ENCODE assay signal across 29 cellular contexts in the genomic region with DNA sequence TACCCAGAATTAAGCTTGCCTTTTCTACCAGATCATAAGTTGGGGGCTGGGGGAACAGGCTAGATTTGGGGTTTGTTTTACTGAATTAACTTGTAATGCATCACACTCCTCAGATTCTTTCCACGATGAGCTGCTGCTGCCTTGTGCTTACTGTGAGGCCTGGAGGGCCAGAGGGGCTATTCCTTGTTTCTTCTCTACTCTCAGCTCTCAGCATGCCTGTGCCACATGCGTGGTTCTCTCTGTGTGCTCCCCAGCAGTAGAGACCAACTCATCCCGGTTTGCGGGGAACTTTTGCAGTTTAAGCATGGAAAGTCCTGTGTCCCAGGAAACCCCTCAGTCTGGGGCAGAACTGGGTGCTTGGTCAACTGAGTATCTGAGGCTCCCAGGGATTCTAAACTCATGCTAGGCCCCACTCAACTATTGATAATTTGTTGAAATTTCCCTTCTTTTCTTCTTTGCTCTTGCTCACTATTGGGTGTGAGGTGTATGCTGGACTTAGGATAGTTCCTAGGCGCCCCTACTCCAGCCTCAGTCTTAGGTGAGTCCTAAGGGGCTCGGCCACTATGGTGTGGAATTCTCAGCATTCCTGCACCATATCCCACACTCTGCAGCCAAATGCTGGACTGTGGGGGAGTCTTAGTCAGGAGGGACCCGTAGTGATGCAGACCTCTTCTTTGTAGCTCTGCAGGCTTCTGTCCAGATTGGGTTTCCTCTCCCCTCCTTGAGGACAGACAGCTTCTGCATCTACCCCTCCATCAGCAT.
"Had no signal": no experiment of that assay in that cellular context is flagged by ENCODE, and none has a peak within 500 bp of the region (broad histone marks: within the 10 kb centered on the region; RNA-seq: fewer than 3 reads in every experiment).

No MANE protein-coding gene starts in this region.

- H3K4me3 ChIP-seq: coronary artery, dorsolateral prefrontal cortex, gastrocnemius medialis had no signal

- H3K9me3 ChIP-seq: gastrocnemius medialis had no signal

- H3K4me1 Mint-ChIP-seq: activated CD4-positive, alpha-beta memory T cell treated with anti-CD3 and anti-CD28 coated beads, Interleukin-2, amount 10 ng/mL, durations not matched to agents 7 days and 5 days; activated CD4-positive, alpha-beta T cell treated with anti-CD3 and anti-CD28 coated beads, Interleukin-2, amount 10 ng/mL, durations not matched to agents 7 days and 5 days; activated T-helper 17 cell treated with anti-CD3 and anti-CD28 coated beads, Interleukin-2, amount 50 U/mL, for 72 hours; central memory CD8-positive, alpha-beta T cell; endodermal cell had no signal

- H3K36me3 ChIP-seq: brain microvascular endothelial cell, gastrocnemius medialis had no signal

- H3K4me3 Mint-ChIP-seq: activated CD4-positive, alpha-beta memory T cell treated with anti-CD3 and anti-CD28 coated beads, Interleukin-2, amount 10 ng/mL, durations not matched to agents 7 days and 5 days; activated CD4-positive, alpha-beta T cell treated with anti-CD3 and anti-CD28 coated beads, Interleukin-2, amount 10 ng/mL, durations not matched to agents 7 days and 5 days; activated naive CD8-positive, alpha-beta T cell; activated T-cell treated with anti-CD3 and anti-CD28 coated beads, Interleukin-2, amount 50 U/mL, for 24 hours; activated T-cell treated with anti-CD3 and anti-CD28 coated beads, Interleukin-2, amount 50 U/mL, for 72 hours; activated T-helper 17 cell treated with anti-CD3 and anti-CD28 coated beads, Interleukin-2, amount 50 U/mL, for 72 hours; central memory CD8-positive, alpha-beta T cell; dendritic cell treated with granulocyte-macrophage colony-stimulating factor and Interleukin-4, amounts not matched to agents 40 ng/mL and 50 ng/mL, for 4 days; endodermal cell had no signal

- H3K9me3 Mint-ChIP-seq: activated CD4-positive, alpha-beta memory T cell treated with anti-CD3 and anti-CD28 coated beads, Interleukin-2, amount 10 ng/mL, durations not matched to agents 7 days and 5 days; activated CD4-positive, alpha-beta T cell treated with anti-CD3 and anti-CD28 coated beads, Interleukin-2, amount 10 ng/mL, durations not matched to agents 7 days and 5 days; activated T-cell treated with anti-CD3 and anti-CD28 coated beads, Interleukin-2, amount 50 U/mL, for 24 hours; activated T-cell treated with anti-CD3 and anti-CD28 coated beads, Interleukin-2, amount 50 U/mL, for 72 hours; activated T-helper 17 cell treated with anti-CD3 and anti-CD28 coated beads, Interleukin-2, amount 50 U/mL, for 72 hours; central memory CD8-positive, alpha-beta T cell; dendritic cell treated with granulocyte-macrophage colony-stimulating factor and Interleukin-4, amounts not matched to agents 40 ng/mL and 50 ng/mL, for 4 days had no signal

- DNase-seq: activated CD4-positive, alpha-beta memory T cell treated with anti-CD3 and anti-CD28 coated beads, Interleukin-2, amount 10 ng/mL, durations not matched to agents 7 days and 5 days; activated CD4-positive, alpha-beta T cell treated with anti-CD3 and anti-CD28 coated beads for 1 hour; activated CD4-positive, alpha-beta T cell treated with anti-CD3 and anti-CD28 coated beads for 4 hours; activated CD4-positive, alpha-beta T cell treated with anti-CD3 and anti-CD28 coated beads, Interleukin-2, amount 10 ng/mL, durations not matched to agents 7 days and 5 days; activated CD4-positive, alpha-beta T cell treated with anti-CD3 and anti-CD28 coated beads, Interleukin-2, amount 50 U/mL, for 4 hours; activated CD8-positive, alpha-beta memory T cell treated with anti-CD3 and anti-CD28 coated beads, Interleukin-2, amount 50 U/mL, for 48 hours; activated effector memory CD4-positive, alpha-beta T cell treated with Interleukin-2 at 50 U/mL for 16 hours; activated gamma-delta T cell treated with Interleukin-2 at 50 U/mL for 16 hours; activated naive CD4-positive, alpha-beta T cell treated with anti-CD3 and anti-CD28 coated beads, Interleukin-2, amount 50 U/mL, for 16 hours; activated naive CD4-positive, alpha-beta T cell treated with Interleukin-2 at 50 U/mL for 16 hours; activated T-cell treated with anti-CD3 and anti-CD28 coated beads for 4 hours; activated T-cell treated with anti-CD3 and anti-CD28 coated beads, Interleukin-2, amount 50 U/mL, for 24 hours; activated T-cell treated with anti-CD3 and anti-CD28 coated beads, Interleukin-2, amount 50 U/mL, for 72 hours; amniotic stem cell; anterior cingulate cortex; brain microvascular endothelial cell; dorsolateral prefrontal cortex; effector memory CD4-positive, alpha-beta T cell; endodermal cell; foreskin keratinocyte; gastrocnemius medialis; T-helper 1 cell; T-helper 2 cell had no signal

- H3K36me3 Mint-ChIP-seq: activated naive CD8-positive, alpha-beta T cell had no signal

- H3K4me1 ChIP-seq: foreskin keratinocyte, gastrocnemius medialis had no signal

- H3K27ac ChIP-seq: brain microvascular endothelial cell, coronary artery, dorsolateral prefrontal cortex, foreskin keratinocyte, gastrocnemius medialis had no signal

- H3K27ac Mint-ChIP-seq: activated CD4-positive, alpha-beta memory T cell treated with anti-CD3 and anti-CD28 coated beads, Interleukin-2, amount 10 ng/mL, durations not matched to agents 7 days and 5 days; activated CD4-positive, alpha-beta T cell treated with anti-CD3 and anti-CD28 coated beads, Interleukin-2, amount 10 ng/mL, durations not matched to agents 7 days and 5 days; activated naive CD8-positive, alpha-beta T cell; activated T-cell treated with anti-CD3 and anti-CD28 coated beads, Interleukin-2, amount 50 U/mL, for 24 hours; activated T-cell treated with anti-CD3 and anti-CD28 coated beads, Interleukin-2, amount 50 U/mL, for 72 hours; activated T-helper 17 cell treated with anti-CD3 and anti-CD28 coated beads, Interleukin-2, amount 50 U/mL, for 72 hours; dendritic cell treated with granulocyte-macrophage colony-stimulating factor and Interleukin-4, amounts not matched to agents 40 ng/mL and 50 ng/mL, for 4 days; endodermal cell had no signal

- ATAC-seq: activated T-cell treated with anti-CD3 and anti-CD28 coated beads, Interleukin-2, amount 50 U/mL, for 72 hours; activated T-helper 17 cell treated with anti-CD3 and anti-CD28 coated beads, Interleukin-2, amount 50 U/mL, for 72 hours; esophagus mucosa; foreskin keratinocyte; gastrocnemius medialis had no signal

- H3K27me3 ChIP-seq: brain microvascular endothelial cell, gastrocnemius medialis had no signal
